20 cellular contexts compared by ENCODE assay signal in genomic region chr9:118459832-118460425, GRCh38.
DNase-seq lines count a peak whose midpoint lies in the region; ATAC-seq, FAIRE-seq and TF ChIP-seq lines count a peak whose summit lies in the region.
"Had no signal": no experiment of that assay in that cellular context is flagged by ENCODE, and none has a peak within 500 bp of the region (broad histone marks: within the 10 kb centered on the region; RNA-seq: fewer than 3 reads in every experiment).

No MANE protein-coding gene starts in this region.

- DNase-seq in D341Med (ENCODE audit: low spot score) (peak; percentile 59), H54 (ENCODE audit: insufficient read length, low spot score) (no peak), NCI-H446 treated with DMSO at 0.1 percent for 48 hours (lab: John Stamatoyannopoulos, UW) (peak; percentile 85), kidney tubule cell (ENCODE audit: low spot score) (peak; percentile 2)
- DNase-seq: activated naive CD8-positive, alpha-beta T cell treated with anti-CD3 and anti-CD28 coated beads, Interleukin-2, amount 10 ng/mL, durations not matched to agents 7 days and 5 days; brain microvascular endothelial cell; Caco-2; GDM1; hypothalamus; islet precursor cell; naive thymus-derived CD4-positive, alpha-beta T cell; NCI-H1105; NCI-H774; right lobe of liver had no signal

- ATAC-seq in GM21367 (IDR thresholded peaks at IDR 0.05; ENCODE audit: unreplicated experiment) (no peak), HG03280 (IDR thresholded peaks at IDR 0.05; ENCODE audit: unreplicated experiment) (no peak), HG02885 (IDR thresholded peaks at IDR 0.05; ENCODE audit: poor library complexity, unreplicated experiment) (no peak)
- ATAC-seq: naive thymus-derived CD4-positive, alpha-beta T cell; Panc1; right lobe of liver; stimulated activated memory B cell treated with anti-CD40 and anti-IgM and Interleukin-4, amounts not matched to agents 10 μg/mL and 1 μg/mL and 100 μg/mL, for 72 hours had no signal

- peak; percentile 58 for FAIRE-seq in H54 (lab: Jason Lieb, UNC)
- FAIRE-seq: H1 had no signal

- TF ChIP-seq POLR2A in H54 (IDR thresholded peaks at IDR 0.05; ENCODE audit: low read depth, low read length): no peak
